In genomic region chr7:141272417-141272816, GRCh38 we compare ENCODE assay signal across 17 cellular contexts.
"Had no signal": no experiment of that assay in that cellular context is flagged by ENCODE, and none has a peak within 500 bp of the region (broad histone marks: within the 10 kb centered on the region; RNA-seq: fewer than 3 reads in every experiment).

No MANE protein-coding gene starts in this region.

- DNase-seq: activated CD4-positive, alpha-beta T cell treated with anti-CD3 and anti-CD28 coated beads for 48 hours; activated CD4-positive, CD25-positive, alpha-beta regulatory T cell; activated CD8-positive, alpha-beta T cell treated with anti-CD3 and anti-CD28 coated beads for 36 hours; activated naive CD4-positive, alpha-beta T cell treated with anti-CD3 and anti-CD28 coated beads for 36 hours; activated T-cell treated with anti-CD3 and anti-CD28 coated beads, Interleukin-2, amount 50 U/mL, for 4 hours; anterior cingulate cortex; cortex of kidney; islet precursor cell; midbrain; stimulated activated CD4-positive, alpha-beta T cell treated with anti-CD3 and anti-CD28 coated beads, Interleukin-4, amount 100 ng/mL, for 24 hours; T-helper 1 cell; T-helper 9 cell; upper lobe of right lung had no signal

- H3K9me3 ChIP-seq: prostate gland, upper lobe of right lung had no signal

- ATAC-seq: activated CD8-positive, alpha-beta T cell treated with anti-CD3 and anti-CD28 coated beads for 36 hours; activated T-cell treated with anti-CD3 and anti-CD28 coated beads, Interleukin-2, amount 50 U/mL, for 4 hours; esophagus mucosa; sciatic nerve; stimulated activated memory B cell treated with anti-CD40 and anti-IgM and Interleukin-4, amounts not matched to agents 10 μg/mL and 1 μg/mL and 100 μg/mL, for 72 hours; upper lobe of right lung had no signal

- H3K36me3 ChIP-seq: prostate gland, upper lobe of right lung had no signal

- H3K27ac ChIP-seq: prostate gland, upper lobe of right lung had no signal

- H3K27me3 ChIP-seq: upper lobe of right lung had no signal

- H3K4me3 ChIP-seq: prostate gland, upper lobe of right lung had no signal

- H3K4me1 ChIP-seq: prostate gland, upper lobe of right lung had no signal
